ENCODE assay signal across 7 cellular contexts in the genomic region with DNA sequence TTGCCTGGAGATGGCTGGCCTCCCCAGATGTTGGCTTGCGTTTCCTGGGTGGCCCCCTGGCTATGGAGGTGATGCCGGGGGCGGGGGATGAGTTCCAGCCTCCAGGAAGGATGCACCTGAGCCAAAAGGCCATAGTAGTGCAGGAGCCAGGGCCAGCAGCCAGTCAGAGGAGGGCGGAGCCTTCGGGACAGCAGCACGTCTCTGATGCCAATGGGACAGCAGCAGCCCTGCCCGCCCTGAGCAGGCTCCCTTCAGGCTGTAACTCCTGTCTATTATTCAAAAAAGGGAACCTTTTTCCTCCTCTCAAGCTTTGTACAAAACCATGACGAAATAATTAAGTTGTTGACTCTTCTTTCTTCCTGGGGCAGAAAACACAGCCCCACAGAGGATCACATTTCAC.
A peak's percentile ranks its signal among the peaks of the same experiment; 100 is the strongest.
DNase-seq lines count a peak whose midpoint lies in the region; ATAC-seq, FAIRE-seq and TF ChIP-seq lines count a peak whose summit lies in the region.
"Not testable (repeated sequence)": the region's sequence is repeated elsewhere in the genome, so short reads cannot be mapped to it uniquely, and the experiment has no call there.

No MANE protein-coding gene starts in this region.

- not testable (repeated sequence) for TF ChIP-seq POLR2A in HepG2 (IDR thresholded peaks at IDR 0.05; ENCODE audit: insufficient read depth in 1 of 2, low read depth in 2 of 2, low read length in 2 of 2)

- CTCF ChIA-PET in HepG2 (lab: Yijun Ruan, JAX; ENCODE audit: low intra/inter-chr PET ratio, low total read pairs) = not testable (repeated sequence)

- not testable (repeated sequence) for H3K9me3 Mint-ChIP-seq in type B pancreatic cell

- WGBS in HepG2 (ENCODE audit: low lambda C conversion rate) = 98% methylated on average over 4 of the region's 8 CpGs

- H3K4me3 Mint-ChIP-seq in type B pancreatic cell = not testable (repeated sequence)

- TF ChIP-seq CTCF in OCI-LY1 (IDR thresholded peaks at IDR 0.05; ENCODE audit: low read length); HepG2 (CRISPR knock-in tag; IDR thresholded peaks at IDR 0.05); mucosa of descending colon (IDR thresholded peaks at IDR 0.05); type B pancreatic cell (conservative IDR thresholded peaks at IDR 0.05): not testable (repeated sequence)

- not testable (repeated sequence) for H3K36me3 ChIP-seq in OCI-LY1 (ENCODE audit: insufficient read depth, low read length); HepG2 (replicated peaks in 1 of 2; ENCODE audit: control insufficient read depth in 1 of 2, insufficient read depth in 2 of 2, low read length in 2 of 2); mucosa of descending colon (ENCODE audit: low read depth)

- not testable (repeated sequence) for H3K9ac ChIP-seq in OCI-LY1 (ENCODE audit: low read length); HepG2 (ENCODE audit: insufficient read depth, low read depth, low read length)

- not testable (repeated sequence) for H3K27ac Mint-ChIP-seq in type B pancreatic cell

- not testable (repeated sequence) for TF ChIP-seq RAD21 in HepG2 (CRISPR knock-in tag; IDR thresholded peaks at IDR 0.05)

- not testable (repeated sequence) for H3F3A ChIP-seq in OCI-LY1 (ENCODE audit: insufficient read depth, low read length)

- H3K27ac ChIP-seq in OCI-LY1 (ENCODE audit: low read depth, low read length, poor library complexity, severe bottlenecking) = peak overlapping the region; percentile 70
- H3K27ac ChIP-seq in HepG2 (ENCODE audit: extremely low read length, insufficient read depth, low read length) = not testable (repeated sequence)

- H3K36me3 Mint-ChIP-seq in type B pancreatic cell = not testable (repeated sequence)

- H3K4me3 ChIP-seq in OCI-LY1 (ENCODE audit: low read depth, low read length, poor library complexity, severe bottlenecking); HepG2 (replicated peaks in 1 of 3; ENCODE audit: insufficient read depth in 1 of 3, low read depth in 2 of 3, low read length in 3 of 3); mucosa of descending colon: not testable (repeated sequence)

- H4K20me1 ChIP-seq in OCI-LY1 (ENCODE audit: insufficient read depth, low read length); HepG2 (ENCODE audit: insufficient read depth, low read length): not testable (repeated sequence)

- H2AFZ ChIP-seq in OCI-LY1 (ENCODE audit: low read length); HepG2 (ENCODE audit: low read length): not testable (repeated sequence)

- intact Hi-C loops in left ventricle myocardium superior (cut with micrococcal nuclease); HepG2 (cut with micrococcal nuclease; ENCODE audit: unreplicated experiment); mucosa of descending colon (cut with DNase I, micrococcal nuclease): not testable (repeated sequence)

- not testable (repeated sequence) for H3K4me2 ChIP-seq in OCI-LY1 (ENCODE audit: low read length); HepG2 (ENCODE audit: low read depth, low read length)

- FAIRE-seq in HepG2 (lab: Jason Lieb, UNC) = not testable (repeated sequence)

- not testable (repeated sequence) for H3K4me1 Mint-ChIP-seq in type B pancreatic cell (ENCODE audit: unreplicated experiment)

- POLR2A ChIA-PET in HepG2 (lab: Yijun Ruan, JAX) = not testable (repeated sequence)

- H3K4me1 ChIP-seq in OCI-LY1 (ENCODE audit: insufficient read depth, low read length, severe bottlenecking) = peaks cover 27% of the 10 kb centered on the region
- not testable (repeated sequence) for H3K4me1 ChIP-seq in HepG2 (ENCODE audit: insufficient read depth, low read length); mucosa of descending colon (ENCODE audit: low read depth)

- H3K9me2 ChIP-seq in OCI-LY1 (ENCODE audit: low read depth, low read length) = not testable (repeated sequence)

- H3K79me2 ChIP-seq in OCI-LY1 (ENCODE audit: insufficient read depth, low read length); HepG2 (ENCODE audit: insufficient read depth, low read length): not testable (repeated sequence)

- TF ChIP-seq EP300 in HepG2 (IDR thresholded peaks at IDR 0.05; ENCODE audit: low read depth in 2 of 2, low read length in 2 of 2); HepG2 (CRISPR knock-in tag; IDR thresholded peaks at IDR 0.05; ENCODE audit: borderline replicate concordance): not testable (repeated sequence)

- BruUV-seq in HepG2 (replicated peaks; lab: Mats Ljungman, UMichigan) = not testable (repeated sequence)

- in situ Hi-C loops in HepG2 (cut with HindIII; ENCODE audit: extremely low pct_ligation_motif_present, low pct_unique_long_range_greater_than_20kb) = not testable (repeated sequence)

- not testable (repeated sequence) for H3K27me3 ChIP-seq in OCI-LY1 (ENCODE audit: insufficient read depth, low read length); HepG2 (ENCODE audit: control insufficient read depth in 1 of 2, insufficient read depth in 2 of 2, low read length in 2 of 2)

- not testable (repeated sequence) for H3K9me3 ChIP-seq in OCI-LY1 (ENCODE audit: low read length); HepG2 (ENCODE audit: low read length); mucosa of descending colon

- DNase-seq in left ventricle myocardium superior; HepG2 (ENCODE audit: low spot score); mucosa of descending colon: not testable (repeated sequence)
- DNase-seq in left lobe of liver (ENCODE audit: low spot score) = peak; percentile 65
- peak; percentile 13 for DNase-seq in type B pancreatic cell (ENCODE audit: extremely low spot score, unreplicated experiment)

- H3K27me3 Mint-ChIP-seq in type B pancreatic cell = not testable (repeated sequence)

- ATAC-seq in esophagus mucosa (peak; percentile 54), left ventricle myocardium superior (peak; percentile 46), left lobe of liver (peak; percentile 88), HepG2 (0 out of 3 replicates have a peak, but pooled peaks have one; percentile 12), mucosa of descending colon (peak; percentile 60)

Comparison
In these comparisons a context has a peak if more than half of its experiments do, and no peak if none do; other contexts are left out.
1. ATAC-seq: peak in every context shown above with its lines; median percentile 88 in left lobe of liver; 60 in mucosa of descending colon; 54 in esophagus mucosa; 46 in left ventricle myocardium superior; 12 in HepG2.